ENCODE assay signal across 1 cellular context in genomic region chr12:8544295-8544694, GRCh38.
TF ChIP-seq lines count a peak whose summit lies in the region.

No MANE protein-coding gene starts in this region.

TF ChIP-seq in endothelial cell of umbilical vein, 7 proteins besides CTCF, POLR2A, EP300 and RAD21 (continued from another document):
- TF ChIP-seq FOS (IDR thresholded peaks at IDR 0.05; ENCODE audit: borderline replicate concordance, insufficient read depth, low read length) = no peak
- no peak for TF ChIP-seq MAX (IDR thresholded peaks at IDR 0.05; ENCODE audit: insufficient read depth, insufficient read length)
- no peak for TF ChIP-seq EZH2 (IDR thresholded peaks at IDR 0.05; ENCODE audit: borderline replicate concordance, low read depth, low read length, severe bottlenecking)
- TF ChIP-seq GATA2 (IDR thresholded peaks at IDR 0.05; ENCODE audit: insufficient read depth, insufficient read length, low read depth, low read length) = no peak
- no peak for TF ChIP-seq JUN (IDR thresholded peaks at IDR 0.05; ENCODE audit: borderline replicate concordance, insufficient read depth, insufficient read length, low read depth)
- no peak for TF ChIP-seq MYC (IDR thresholded peaks at IDR 0.05; ENCODE audit: low read depth, low read length)
